21 cellular contexts compared by ENCODE assay signal in genomic region chrX:82666355-82666754, GRCh38.
"Had no signal": no experiment of that assay in that cellular context is flagged by ENCODE, and none has a peak within 500 bp of the region (broad histone marks: within the 10 kb centered on the region; RNA-seq: fewer than 3 reads in every experiment).

No MANE protein-coding gene starts in this region.

- H3K9me3 ChIP-seq: adrenal gland, body of pancreas had no signal

- H3K27me3 ChIP-seq: body of pancreas had no signal

- H3K4me1 ChIP-seq: adrenal gland, body of pancreas had no signal

- H3K27ac ChIP-seq: adrenal gland, body of pancreas, PC-9 had no signal

- H3K36me3 ChIP-seq: adrenal gland had no signal

- H3K4me3 ChIP-seq: adrenal gland, body of pancreas, PC-9 had no signal

- DNase-seq: activated CD4-positive, alpha-beta T cell treated with anti-CD3 and anti-CD28 coated beads for 4 hours; activated CD4-positive, alpha-beta T cell treated with anti-CD3 and anti-CD28 coated beads, Interleukin-2, amount 50 U/mL, for 4 hours; activated CD8-positive, alpha-beta memory T cell treated with anti-CD3 and anti-CD28 coated beads, Interleukin-2, amount 50 U/mL, for 48 hours; activated CD8-positive, alpha-beta T cell treated with anti-CD3 and anti-CD28 coated beads, Interleukin-2, amount 10 ng/mL, durations not matched to agents 7 days and 5 days; activated naive CD4-positive, alpha-beta T cell treated with anti-CD3 and anti-CD28 coated beads, Interleukin-2, amount 50 U/mL, for 16 hours; activated naive CD8-positive, alpha-beta T cell treated with anti-CD3 and anti-CD28 coated beads, Interleukin-2, amount 10 ng/mL, durations not matched to agents 7 days and 5 days; activated T-cell treated with anti-CD3 and anti-CD28 coated beads, Interleukin-2, amount 50 U/mL, for 1 hour; adrenal gland; anterior cingulate cortex; body of pancreas; NCI-H1092 treated with DMSO at 0.1 percent for 48 hours; NCI-H1417 treated with DMSO at 0.1 percent for 48 hours; NCI-H1694 treated with DMSO at 0.1 percent for 48 hours; NCI-H2029 treated with DMSO at 0.1 percent for 48 hours; NCI-H2171; NCI-H226; NCI-H526; NK-92 treated with Interleukin-12 subunit alpha and Interleukin-12 subunit beta, amount 100 ng/mL, for 24 hours; PC-9; SHP77 treated with DMSO at 0.1 percent for 48 hours had no signal

- H3K4me2 ChIP-seq: PC-9 had no signal

- ATAC-seq: activated CD4-positive, CD25-positive, alpha-beta regulatory T cell treated with anti-CD3 and anti-CD28 coated beads, Interleukin-2, amount 50 U/mL, for 24 hours; activated CD8-positive, alpha-beta T cell treated with anti-CD3 and anti-CD28 coated beads, Interleukin-2, amount 10 ng/mL, durations not matched to agents 7 days and 5 days; body of pancreas had no signal
